ENCODE assay signal across 3 cellular contexts in genomic region chr1:201842472-201843020, GRCh38.
TF ChIP-seq lines count a peak whose summit lies in the region.

No MANE protein-coding gene starts in this region.

TF ChIP-seq in GM23338, 12 proteins besides CTCF, POLR2A, EP300 and RAD21:
- TF ChIP-seq NANOG (IDR thresholded peaks at IDR 0.05; ENCODE audit: borderline replicate concordance) (no peak), ZNF462 (CRISPR knock-in tag; IDR thresholded peaks at IDR 0.05) (no peak), JUNB (IDR thresholded peaks at IDR 0.05; ENCODE audit: unreplicated experiment) (no peak)

TF ChIP-seq in WTC11, 78 proteins besides CTCF, POLR2A, EP300 and RAD21 (continues in another document):
- no peak for TF ChIP-seq ELF4 (CRISPR knock-in tag; IDR thresholded peaks at IDR 0.05; ENCODE audit: low read depth)
- TF ChIP-seq E2F4 (CRISPR knock-in tag; IDR thresholded peaks at IDR 0.05; ENCODE audit: borderline replicate concordance, low read depth): no peak
- TF ChIP-seq STAT6 (CRISPR knock-in tag; conservative IDR thresholded peaks at IDR 0.05; ENCODE audit: low read depth): no peak
- TF ChIP-seq ARID4B (CRISPR knock-in tag; IDR thresholded peaks at IDR 0.05; ENCODE audit: borderline replicate concordance): no peak
- no peak for TF ChIP-seq ZNF281 (CRISPR knock-in tag; IDR thresholded peaks at IDR 0.05)
- no peak for TF ChIP-seq JAZF1 (CRISPR knock-in tag; IDR thresholded peaks at IDR 0.05)
- no peak for TF ChIP-seq MYBL2 (CRISPR knock-in tag; IDR thresholded peaks at IDR 0.05)
- no peak for TF ChIP-seq ZNF396 (CRISPR knock-in tag; IDR thresholded peaks at IDR 0.05; ENCODE audit: borderline replicate concordance)
- TF ChIP-seq USF2 (CRISPR knock-in tag; IDR thresholded peaks at IDR 0.05): no peak
- no peak for TF ChIP-seq CREM (CRISPR knock-in tag; IDR thresholded peaks at IDR 0.05)
- no peak for TF ChIP-seq ESRRA (CRISPR knock-in tag; IDR thresholded peaks at IDR 0.05; ENCODE audit: borderline replicate concordance)
- no peak for TF ChIP-seq ZNF138 (CRISPR knock-in tag; conservative IDR thresholded peaks at IDR 0.05)
- TF ChIP-seq ZNF317 (CRISPR knock-in tag; IDR thresholded peaks at IDR 0.05; ENCODE audit: borderline replicate concordance, low read depth): no peak
- no peak for TF ChIP-seq CREB1 (CRISPR knock-in tag; IDR thresholded peaks at IDR 0.05)

TF ChIP-seq in HepG2, 621 proteins besides CTCF, POLR2A, EP300 and RAD21 (continues in another document):
- TF ChIP-seq SUZ12 (IDR thresholded peaks at IDR 0.05; ENCODE audit: low read depth, low read length) (no peak), ZNF18 (CRISPR knock-in tag; IDR thresholded peaks at IDR 0.05; ENCODE audit: insufficient replicate concordance) (no peak), ZNF550 (CRISPR knock-in tag; IDR thresholded peaks at IDR 0.05; ENCODE audit: borderline replicate concordance) (no peak), TRIM24 (CRISPR knock-in tag; IDR thresholded peaks at IDR 0.05) (0 out of 2 replicates have a peak, but pooled peaks have one; percentile 16), ARHGAP35 (CRISPR knock-in tag; IDR thresholded peaks at IDR 0.05; ENCODE audit: borderline replicate concordance) (no peak), PHF8 (CRISPR knock-in tag; IDR thresholded peaks at IDR 0.05) (no peak), ISX (CRISPR knock-in tag; conservative IDR thresholded peaks at IDR 0.05) (no peak), PBX3 (CRISPR knock-in tag; IDR thresholded peaks at IDR 0.05; ENCODE audit: borderline replicate concordance) (no peak), BHLHE40 (IDR thresholded peaks at IDR 0.05; ENCODE audit: low read length) (no peak), ZBTB40 (IDR thresholded peaks at IDR 0.05) (no peak), ZBTB40 (CRISPR knock-in tag; IDR thresholded peaks at IDR 0.05) (no peak), ZNF83 (CRISPR knock-in tag; IDR thresholded peaks at IDR 0.05; ENCODE audit: borderline replicate concordance) (no peak), ATF7 (IDR thresholded peaks at IDR 0.05) (no peak), ATF7 (CRISPR knock-in tag; IDR thresholded peaks at IDR 0.05) (no peak), SIX4 (CRISPR knock-in tag; IDR thresholded peaks at IDR 0.05) (no peak), TFDP2 (CRISPR knock-in tag; IDR thresholded peaks at IDR 0.05) (no peak), ZNF274 (CRISPR knock-in tag; IDR thresholded peaks at IDR 0.05) (no peak), ISL2 (CRISPR knock-in tag; IDR thresholded peaks at IDR 0.05) (0 out of 2 replicates have a peak, but pooled peaks have one; percentile 30), PAXIP1 (CRISPR knock-in tag; conservative IDR thresholded peaks at IDR 0.05) (peak; percentile 63; the same call in 1 of the 2 replicates), CCDC6 (CRISPR knock-in tag; IDR thresholded peaks at IDR 0.05) (no peak), ZNF720 (CRISPR knock-in tag; IDR thresholded peaks at IDR 0.05) (no peak), CEBPG (CRISPR knock-in tag; IDR thresholded peaks at IDR 0.05) (peak; percentile 71), ZNF816 (CRISPR knock-in tag; IDR thresholded peaks at IDR 0.05; ENCODE audit: borderline replicate concordance) (no peak), KLF11 (CRISPR knock-in tag; IDR thresholded peaks at IDR 0.05) (no peak), ATF1 (CRISPR knock-in tag; IDR thresholded peaks at IDR 0.05) (no peak), ZNF564 (CRISPR knock-in tag; IDR thresholded peaks at IDR 0.05) (no peak), ARID5B (CRISPR knock-in tag; IDR thresholded peaks at IDR 0.05) (peak; percentile 70), ZNF512 (CRISPR knock-in tag; IDR thresholded peaks at IDR 0.05) (no peak), NCOA2 (CRISPR knock-in tag; IDR thresholded peaks at IDR 0.05) (0 out of 2 replicates have a peak, but pooled peaks have one; percentile 40), ZNF235 (CRISPR knock-in tag; IDR thresholded peaks at IDR 0.05; ENCODE audit: borderline replicate concordance) (no peak)
